Comparison of ENCODE assay signal across 1 cellular context in the genomic region with DNA sequence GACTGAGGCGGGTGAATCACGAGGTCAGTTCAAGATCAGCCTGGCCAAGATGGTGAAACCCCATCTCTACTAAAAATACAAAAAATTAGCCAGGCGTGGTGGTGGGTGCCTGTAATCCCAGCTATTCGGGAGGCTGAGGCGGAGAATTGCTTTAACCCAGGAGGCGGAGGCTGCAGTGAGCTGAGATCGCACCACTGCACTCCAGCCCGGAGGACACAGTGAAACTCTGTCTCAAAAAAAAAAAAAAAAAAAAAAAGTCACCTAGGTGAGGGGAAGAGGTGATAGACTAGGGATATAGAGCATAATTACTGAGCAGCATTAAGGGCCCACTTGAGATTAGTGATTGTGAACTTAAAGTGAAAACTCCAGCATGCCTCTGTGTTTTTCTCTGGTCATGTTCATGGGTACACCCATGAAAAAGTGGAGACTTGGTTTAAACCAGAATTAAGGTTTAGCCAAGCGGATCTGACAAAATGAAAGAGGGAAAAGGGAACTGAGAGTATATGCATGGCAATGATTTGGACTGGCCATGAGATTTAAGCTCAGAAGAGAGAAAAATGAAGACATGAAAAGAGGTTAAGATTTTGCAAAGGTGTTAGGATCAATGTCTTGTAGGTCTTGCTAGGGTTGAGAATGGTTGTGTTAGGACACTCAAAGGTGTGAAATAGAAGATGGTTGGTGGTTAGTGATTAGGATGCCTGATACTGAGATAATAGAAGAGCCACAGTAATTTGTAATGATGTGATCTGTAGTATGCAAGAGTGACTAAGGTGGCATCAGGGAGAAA.
TF ChIP-seq lines count a peak whose summit lies in the region.

No MANE protein-coding gene starts in this region.

TF ChIP-seq in GM12878, 131 proteins besides CTCF, POLR2A, EP300 and RAD21 (continued from another document):
- TF ChIP-seq, protein P1, sequence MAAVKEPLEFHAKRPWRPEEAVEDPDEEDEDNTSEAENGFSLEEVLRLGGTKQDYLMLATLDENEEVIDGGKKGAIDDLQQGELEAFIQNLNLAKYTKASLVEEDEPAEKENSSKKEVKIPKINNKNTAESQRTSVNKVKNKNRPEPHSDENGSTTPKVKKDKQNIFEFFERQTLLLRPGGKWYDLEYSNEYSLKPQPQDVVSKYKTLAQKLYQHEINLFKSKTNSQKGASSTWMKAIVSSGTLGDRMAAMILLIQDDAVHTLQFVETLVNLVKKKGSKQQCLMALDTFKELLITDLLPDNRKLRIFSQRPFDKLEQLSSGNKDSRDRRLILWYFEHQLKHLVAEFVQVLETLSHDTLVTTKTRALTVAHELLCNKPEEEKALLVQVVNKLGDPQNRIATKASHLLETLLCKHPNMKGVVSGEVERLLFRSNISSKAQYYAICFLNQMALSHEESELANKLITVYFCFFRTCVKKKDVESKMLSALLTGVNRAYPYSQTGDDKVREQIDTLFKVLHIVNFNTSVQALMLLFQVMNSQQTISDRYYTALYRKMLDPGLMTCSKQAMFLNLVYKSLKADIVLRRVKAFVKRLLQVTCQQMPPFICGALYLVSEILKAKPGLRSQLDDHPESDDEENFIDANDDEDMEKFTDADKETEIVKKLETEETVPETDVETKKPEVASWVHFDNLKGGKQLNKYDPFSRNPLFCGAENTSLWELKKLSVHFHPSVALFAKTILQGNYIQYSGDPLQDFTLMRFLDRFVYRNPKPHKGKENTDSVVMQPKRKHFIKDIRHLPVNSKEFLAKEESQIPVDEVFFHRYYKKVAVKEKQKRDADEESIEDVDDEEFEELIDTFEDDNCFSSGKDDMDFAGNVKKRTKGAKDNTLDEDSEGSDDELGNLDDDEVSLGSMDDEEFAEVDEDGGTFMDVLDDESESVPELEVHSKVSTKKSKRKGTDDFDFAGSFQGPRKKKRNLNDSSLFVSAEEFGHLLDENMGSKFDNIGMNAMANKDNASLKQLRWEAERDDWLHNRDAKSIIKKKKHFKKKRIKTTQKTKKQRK (IDR thresholded peaks at IDR 0.05; ENCODE audit: low read depth, low read length): no peak
- TF ChIP-seq NBN (IDR thresholded peaks at IDR 0.05): 0 out of 2 replicates have a peak, but pooled peaks have one; percentile 27
- TF ChIP-seq DPF2 (IDR thresholded peaks at IDR 0.05): peak; percentile 41; the same call in 1 of the 2 replicates
- peak; percentile 41 for TF ChIP-seq KLF5 (IDR thresholded peaks at IDR 0.05; ENCODE audit: partially characterized antibody)
- peak in 1 of 2 experiments; percentile 21; a peak in 1 of 4 replicates for TF ChIP-seq BHLHE40 (IDR thresholded peaks at IDR 0.05; ENCODE audit: borderline replicate concordance in 1 of 2, low read depth in 2 of 2, low read length in 1 of 2)
- peak; percentile 41; the same call in 1 of the 2 replicates for TF ChIP-seq IKZF1 (conservative IDR thresholded peaks at IDR 0.05)
- TF ChIP-seq ZNF384 (IDR thresholded peaks at IDR 0.05; ENCODE audit: borderline replicate concordance, low read depth, low read length): 0 out of 2 replicates have a peak, but pooled peaks have one; percentile 32
- peak; percentile 46; the same call in 1 of the 2 replicates for TF ChIP-seq IRF4 (IDR thresholded peaks at IDR 0.05; ENCODE audit: low read depth, low read length)
- peak; percentile 52; the same call in 1 of the 3 replicates for TF ChIP-seq POU2F2 (IDR thresholded peaks at IDR 0.05; ENCODE audit: borderline replicate concordance, low read depth, low read length)
- peak; percentile 33; the same call in 1 of the 2 replicates for TF ChIP-seq RELB (IDR thresholded peaks at IDR 0.05; ENCODE audit: low read depth)
- no peak for TF ChIP-seq SUZ12 (IDR thresholded peaks at IDR 0.05; ENCODE audit: unreplicated experiment)
- peak; percentile 87 for TF ChIP-seq SPI1 (IDR thresholded peaks at IDR 0.05; ENCODE audit: borderline replicate concordance, insufficient read depth, low read depth, low read length)
- no peak for TF ChIP-seq WRNIP1 (IDR thresholded peaks at IDR 0.05; ENCODE audit: borderline replicate concordance, low read depth, low read length)
